8 cellular contexts compared by ENCODE assay signal in genomic region chr15:92656089-92656488, GRCh38. TPM values are rescaled to one million over a fixed set of nuclear protein-coding genes. Genes with fewer than 3 reads are reported as not detected.
DNase-seq lines count a peak whose midpoint lies in the region; ATAC-seq and TF ChIP-seq lines count a peak whose summit lies in the region.

No MANE protein-coding gene starts in this region.

- H3K27ac ChIP-seq in tibial artery, result peak overlapping the region in 1 of 2 donors; percentile 52

- CTCF ChIA-PET in activated naive CD4-positive, alpha-beta T cell treated with anti-CD3 and anti-CD28 coated beads, Interleukin-2, amount 10 ng/mL, durations not matched to agents 7 days and 5 days (lab: Charles Lee), result no interaction called here

- H3K4me1 ChIP-seq in tibial artery, result peaks cover 0 to 24% (median 10%) of the 10 kb centered on the region in 4 donors

- no peak for DNase-seq in activated naive CD4-positive, alpha-beta T cell treated with anti-CD3 and anti-CD28 coated beads, Interleukin-2, amount 10 ng/mL, durations not matched to agents 7 days and 5 days
- no peak for DNase-seq in activated naive CD4-positive, alpha-beta T cell (lab: John Stamatoyannopoulos, UW)
- no peak for DNase-seq in activated naive CD8-positive, alpha-beta T cell treated with anti-CD3 and anti-CD28 coated beads for 36 hours
- DNase-seq in mesothelial cell of epicardium (ENCODE audit: low spot score in 2 of 2, unreplicated experiment in 2 of 2), result no peak
- no peak for DNase-seq in tibial artery
- no peak for DNase-seq in stimulated activated CD4-positive, alpha-beta T cell treated with anti-CD3 and anti-CD28 coated beads, Interleukin-15, amount 100 ng/mL, for 24 hours
- DNase-seq in stimulated activated CD4-positive, alpha-beta T cell treated with anti-CD3 and anti-CD28 coated beads, Interleukin-2, amount 100 ng/mL, for 24 hours, result no peak

- TF ChIP-seq CTCF in mesothelial cell of epicardium (IDR thresholded peaks at IDR 0.05; ENCODE audit: unreplicated experiment) (no peak), tibial artery (IDR thresholded peaks at IDR 0.05) (no peak)

- no peaks in the 10 kb centered on the region for H3K36me3 ChIP-seq in tibial artery

- peak overlapping the region; percentile 59 for H3K4me3 Mint-ChIP-seq in activated naive CD4-positive, alpha-beta T cell treated with anti-CD3 and anti-CD28 coated beads, Interleukin-2, amount 10 ng/mL, durations not matched to agents 7 days and 5 days
- H3K4me3 Mint-ChIP-seq in activated naive CD8-positive, alpha-beta T cell treated with anti-CD3 and anti-CD28 coated beads for 36 hours, result peak overlapping the region; percentile 64
- H3K4me3 Mint-ChIP-seq in mesothelial cell of epicardium, result peak overlapping the region; percentile 64

- H3K9me3 Mint-ChIP-seq in activated naive CD4-positive, alpha-beta T cell treated with anti-CD3 and anti-CD28 coated beads, Interleukin-2, amount 10 ng/mL, durations not matched to agents 7 days and 5 days, result no peaks in the 10 kb centered on the region
- no peaks in the 10 kb centered on the region for H3K9me3 Mint-ChIP-seq in activated naive CD8-positive, alpha-beta T cell treated with anti-CD3 and anti-CD28 coated beads for 36 hours
- peaks cover 1% of the 10 kb centered on the region for H3K9me3 Mint-ChIP-seq in mesothelial cell of epicardium

- no peak for ATAC-seq in HG03521 (IDR thresholded peaks at IDR 0.05; ENCODE audit: unreplicated experiment)

- no peaks in the 10 kb centered on the region for H3K9me3 ChIP-seq in tibial artery

- intact Hi-C loops in tibial artery (cut with DNase I; ENCODE audit: low total_unique reads), result no loop called here

- peaks cover 69% of the 10 kb centered on the region for H3K27me3 Mint-ChIP-seq in activated naive CD4-positive, alpha-beta T cell treated with anti-CD3 and anti-CD28 coated beads, Interleukin-2, amount 10 ng/mL, durations not matched to agents 7 days and 5 days
- peaks cover 20% of the 10 kb centered on the region for H3K27me3 Mint-ChIP-seq in activated naive CD8-positive, alpha-beta T cell treated with anti-CD3 and anti-CD28 coated beads for 36 hours
- H3K27me3 Mint-ChIP-seq in mesothelial cell of epicardium (ENCODE audit: low read depth), result peaks cover 40% of the 10 kb centered on the region

- H3K27me3 ChIP-seq in tibial artery, result no peaks in the 10 kb centered on the region

- peak overlapping the region; percentile 42 for H3K27ac Mint-ChIP-seq in activated naive CD4-positive, alpha-beta T cell treated with anti-CD3 and anti-CD28 coated beads, Interleukin-2, amount 10 ng/mL, durations not matched to agents 7 days and 5 days
- no peak overlapping the region for H3K27ac Mint-ChIP-seq in activated naive CD8-positive, alpha-beta T cell treated with anti-CD3 and anti-CD28 coated beads for 36 hours
- no peak overlapping the region for H3K27ac Mint-ChIP-seq in mesothelial cell of epicardium

- peaks cover 12% of the 10 kb centered on the region for H3K4me1 Mint-ChIP-seq in activated naive CD4-positive, alpha-beta T cell treated with anti-CD3 and anti-CD28 coated beads, Interleukin-2, amount 10 ng/mL, durations not matched to agents 7 days and 5 days
- peaks cover 6% of the 10 kb centered on the region for H3K4me1 Mint-ChIP-seq in activated naive CD8-positive, alpha-beta T cell treated with anti-CD3 and anti-CD28 coated beads for 36 hours
- peaks cover 29% of the 10 kb centered on the region for H3K4me1 Mint-ChIP-seq in mesothelial cell of epicardium

- H3K36me3 Mint-ChIP-seq in activated naive CD4-positive, alpha-beta T cell treated with anti-CD3 and anti-CD28 coated beads, Interleukin-2, amount 10 ng/mL, durations not matched to agents 7 days and 5 days, result no peaks in the 10 kb centered on the region
- peaks cover 3% of the 10 kb centered on the region for H3K36me3 Mint-ChIP-seq in activated naive CD8-positive, alpha-beta T cell treated with anti-CD3 and anti-CD28 coated beads for 36 hours
- H3K36me3 Mint-ChIP-seq in mesothelial cell of epicardium, result no peaks in the 10 kb centered on the region

- peak overlapping the region; percentile 54 to 75 for H3K4me3 ChIP-seq in tibial artery

RNA-seq across cellular contexts. Expression of gene FAM174B, which starts 0.5 kb away (rescaled TPM):
- total RNA-seq in activated naive CD8-positive, alpha-beta T cell treated with anti-CD3 and anti-CD28 coated beads for 36 hours, result 1 to 10 TPM; 5.7 to 6.4 TPM
- 18.8 to 20.7 TPM (median 19.1 TPM) in 3 replicates for total RNA-seq in mesothelial cell of epicardium
